Comparison of ENCODE assay signal across 1 cellular context in the genomic region with DNA sequence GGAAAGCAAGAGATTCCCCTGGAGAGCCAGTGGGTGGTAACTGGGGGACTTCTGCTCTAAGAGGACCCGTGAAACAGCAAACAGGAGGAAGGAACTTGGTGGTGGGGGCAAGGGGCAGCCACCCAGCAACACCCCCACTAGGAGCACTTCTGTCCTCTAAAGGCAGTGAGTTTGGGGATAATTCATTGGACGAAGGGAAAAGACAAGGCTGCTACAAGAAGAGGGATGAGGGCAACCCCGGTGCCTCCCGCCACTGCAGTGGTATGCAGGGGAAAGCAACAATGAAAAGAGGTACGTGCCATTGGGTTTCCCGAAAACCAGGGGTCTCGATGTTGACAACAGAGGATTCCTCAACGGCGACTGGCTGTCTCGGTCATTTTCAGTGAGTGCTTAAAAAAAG.
TF ChIP-seq lines count a peak whose summit lies in the region.

No MANE protein-coding gene starts in this region.

TF ChIP-seq in IMR-90, 13 proteins besides CTCF, POLR2A, EP300 and RAD21 (continued from another document):
- TF ChIP-seq MXI1 (IDR thresholded peaks at IDR 0.05; ENCODE audit: borderline replicate concordance, low read depth, low read length) (no peak), BHLHE40 (IDR thresholded peaks at IDR 0.05; ENCODE audit: low read depth, low read length) (no peak), CEBPB (IDR thresholded peaks at IDR 0.05; ENCODE audit: low read depth, low read length) (no peak), FOS (IDR thresholded peaks at IDR 0.05; ENCODE audit: low read depth, low read length) (no peak)
- TF ChIP-seq, protein P1, sequence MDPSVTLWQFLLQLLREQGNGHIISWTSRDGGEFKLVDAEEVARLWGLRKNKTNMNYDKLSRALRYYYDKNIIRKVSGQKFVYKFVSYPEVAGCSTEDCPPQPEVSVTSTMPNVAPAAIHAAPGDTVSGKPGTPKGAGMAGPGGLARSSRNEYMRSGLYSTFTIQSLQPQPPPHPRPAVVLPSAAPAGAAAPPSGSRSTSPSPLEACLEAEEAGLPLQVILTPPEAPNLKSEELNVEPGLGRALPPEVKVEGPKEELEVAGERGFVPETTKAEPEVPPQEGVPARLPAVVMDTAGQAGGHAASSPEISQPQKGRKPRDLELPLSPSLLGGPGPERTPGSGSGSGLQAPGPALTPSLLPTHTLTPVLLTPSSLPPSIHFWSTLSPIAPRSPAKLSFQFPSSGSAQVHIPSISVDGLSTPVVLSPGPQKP (IDR thresholded peaks at IDR 0.05; ENCODE audit: borderline replicate concordance, low read depth, low read length), result no peak
- TF ChIP-seq, protein P2, sequence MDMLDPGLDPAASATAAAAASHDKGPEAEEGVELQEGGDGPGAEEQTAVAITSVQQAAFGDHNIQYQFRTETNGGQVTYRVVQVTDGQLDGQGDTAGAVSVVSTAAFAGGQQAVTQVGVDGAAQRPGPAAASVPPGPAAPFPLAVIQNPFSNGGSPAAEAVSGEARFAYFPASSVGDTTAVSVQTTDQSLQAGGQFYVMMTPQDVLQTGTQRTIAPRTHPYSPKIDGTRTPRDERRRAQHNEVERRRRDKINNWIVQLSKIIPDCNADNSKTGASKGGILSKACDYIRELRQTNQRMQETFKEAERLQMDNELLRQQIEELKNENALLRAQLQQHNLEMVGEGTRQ (IDR thresholded peaks at IDR 0.05; ENCODE audit: low read depth, low read length), result no peak
TF ChIP-seq in IMR-90: peak in this region for 0.
